Comparison of ENCODE assay signal across 16 cellular contexts in the genomic region with DNA sequence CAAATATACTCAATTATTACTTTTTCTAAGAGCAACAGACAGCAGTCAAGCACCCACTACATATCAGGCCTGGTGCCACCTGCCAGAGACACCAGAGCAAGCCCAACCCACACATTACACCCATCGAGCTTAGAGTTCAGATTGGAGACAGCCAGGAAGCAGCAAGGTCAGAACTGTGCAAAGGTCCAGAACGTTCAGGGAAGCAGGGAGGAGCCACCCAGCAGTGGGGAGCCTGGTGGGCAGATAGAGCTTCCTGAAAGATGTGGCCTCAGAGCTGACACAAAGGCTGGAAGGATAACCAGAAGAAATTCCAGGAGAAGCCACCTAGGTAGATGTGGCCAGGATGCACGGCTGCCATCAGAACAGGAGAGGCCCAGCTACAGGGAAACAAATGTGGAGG.
A peak's percentile ranks its signal among the peaks of the same experiment; 100 is the strongest.
DNase-seq lines count a peak whose midpoint lies in the region; ATAC-seq and TF ChIP-seq lines count a peak whose summit lies in the region.
"Had no signal": no experiment of that assay in that cellular context is flagged by ENCODE, and none has a peak within 500 bp of the region (broad histone marks: within the 10 kb centered on the region; RNA-seq: fewer than 3 reads in every experiment).

No MANE protein-coding gene starts in this region.

- DNase-seq in activated CD4-positive, alpha-beta T cell treated with anti-CD3 and anti-CD28 coated beads for 36 hours = no peak
- no peak for DNase-seq in activated CD4-positive, alpha-beta T cell treated with anti-CD3 and anti-CD28 coated beads, Interleukin-2, amount 50 U/mL, for 1 hour
- DNase-seq in mesenteric fat pad (ENCODE audit: low spot score) = peak; percentile 47
- DNase-seq in type B pancreatic cell (ENCODE audit: extremely low spot score, unreplicated experiment) = peak; percentile 32
- no peak for DNase-seq in activated naive CD4-positive, alpha-beta T cell treated with anti-CD3 and anti-CD28 coated beads for 36 hours
- DNase-seq: DMS53, HFFc6, MV-4-11, NCI-H1436 treated with DMSO at 0.1 percent for 48 hours, NCI-H2081, NCI-H526, PC-3 had no signal

- intact Hi-C loops in activated CD4-positive, alpha-beta T cell treated with anti-CD3 and anti-CD28 coated beads for 36 hours (cut with DNase I, micrococcal nuclease) = no loop called here
- intact Hi-C loops in activated naive CD4-positive, alpha-beta T cell treated with anti-CD3 and anti-CD28 coated beads for 36 hours (cut with micrococcal nuclease) = no loop called here

- H3K27ac Mint-ChIP-seq in activated CD4-positive, alpha-beta T cell treated with anti-CD3 and anti-CD28 coated beads for 36 hours = peak overlapping the region; percentile 15
- H3K27ac Mint-ChIP-seq in brain = peak overlapping the region in 4 of 5 experiments; percentile 5 to 94 (median 30)
- no peak overlapping the region for H3K27ac Mint-ChIP-seq in type B pancreatic cell
- no peak overlapping the region for H3K27ac Mint-ChIP-seq in activated naive CD4-positive, alpha-beta T cell treated with anti-CD3 and anti-CD28 coated beads for 36 hours
- H3K27ac Mint-ChIP-seq: HFFc6 had no signal

- no peak for ATAC-seq in activated CD4-positive, alpha-beta T cell treated with anti-CD3 and anti-CD28 coated beads for 36 hours
- ATAC-seq in GM21825 (IDR thresholded peaks at IDR 0.05; ENCODE audit: unreplicated experiment) = no peak
- no peak for ATAC-seq in GM18520 (IDR thresholded peaks at IDR 0.05; ENCODE audit: unreplicated experiment)
- ATAC-seq: GM12878, PC-3 had no signal

- POLR2A ChIA-PET in activated CD4-positive, alpha-beta T cell treated with anti-CD3 and anti-CD28 coated beads for 36 hours (lab: Charles Lee) = no interaction called here

- no peak overlapping the region for H3K4me3 Mint-ChIP-seq in activated CD4-positive, alpha-beta T cell treated with anti-CD3 and anti-CD28 coated beads for 36 hours
- H3K4me3 Mint-ChIP-seq in brain = no peak overlapping the region
- no peak overlapping the region for H3K4me3 Mint-ChIP-seq in type B pancreatic cell
- H3K4me3 Mint-ChIP-seq in activated naive CD4-positive, alpha-beta T cell treated with anti-CD3 and anti-CD28 coated beads for 36 hours = no peak overlapping the region
- H3K4me3 Mint-ChIP-seq: HFFc6 had no signal

- peaks cover 20% of the 10 kb centered on the region for H3K4me1 Mint-ChIP-seq in activated CD4-positive, alpha-beta T cell treated with anti-CD3 and anti-CD28 coated beads for 36 hours
- H3K4me1 Mint-ChIP-seq in brain (peaks cover 48% of the 10 kb centered on the region), type B pancreatic cell (ENCODE audit: unreplicated experiment) (peaks cover 18% of the 10 kb centered on the region)
- H3K4me1 Mint-ChIP-seq in activated naive CD4-positive, alpha-beta T cell treated with anti-CD3 and anti-CD28 coated beads for 36 hours (ENCODE audit: low read depth) = peaks cover 16% of the 10 kb centered on the region

- H3K36me3 Mint-ChIP-seq in activated CD4-positive, alpha-beta T cell treated with anti-CD3 and anti-CD28 coated beads for 36 hours (ENCODE audit: low read depth) = peaks cover 1% of the 10 kb centered on the region
- H3K36me3 Mint-ChIP-seq in brain (peaks cover 4% of the 10 kb centered on the region), type B pancreatic cell (no peaks in the 10 kb centered on the region)
- peaks cover 1% of the 10 kb centered on the region for H3K36me3 Mint-ChIP-seq in activated naive CD4-positive, alpha-beta T cell treated with anti-CD3 and anti-CD28 coated beads for 36 hours (ENCODE audit: low read depth)

- peaks cover 22% of the 10 kb centered on the region for H3K9me3 Mint-ChIP-seq in activated CD4-positive, alpha-beta T cell treated with anti-CD3 and anti-CD28 coated beads for 36 hours (ENCODE audit: low read depth)
- H3K9me3 Mint-ChIP-seq in brain = peaks cover 13 to 28% (median 22%) of the 10 kb centered on the region in 5 experiments
- H3K9me3 Mint-ChIP-seq in type B pancreatic cell = peaks cover 1% of the 10 kb centered on the region
- peaks cover 26% of the 10 kb centered on the region for H3K9me3 Mint-ChIP-seq in activated naive CD4-positive, alpha-beta T cell treated with anti-CD3 and anti-CD28 coated beads for 36 hours
- H3K9me3 Mint-ChIP-seq: HFFc6 had no signal

- TF ChIP-seq CTCF in brain (conservative IDR thresholded peaks at IDR 0.05) (no peak), type B pancreatic cell (conservative IDR thresholded peaks at IDR 0.05) (no peak)

- CTCF ChIA-PET in activated CD4-positive, alpha-beta T cell treated with anti-CD3 and anti-CD28 coated beads for 36 hours (lab: Charles Lee) = interaction anchor here (0.9 to 1.0 kb wide), 2 partner anchors 10 to 302 kb away, joined by 3 read pairs; no protein-coding TSS in a partner anchor
- CTCF ChIA-PET in activated naive CD4-positive, alpha-beta T cell treated with anti-CD3 and anti-CD28 coated beads for 36 hours (lab: Charles Lee) = no interaction called here

- peaks cover 11% of the 10 kb centered on the region for H3K27me3 Mint-ChIP-seq in activated CD4-positive, alpha-beta T cell treated with anti-CD3 and anti-CD28 coated beads for 36 hours
- peaks cover 6% of the 10 kb centered on the region for H3K27me3 Mint-ChIP-seq in brain
- no peaks in the 10 kb centered on the region for H3K27me3 Mint-ChIP-seq in type B pancreatic cell
- peaks cover 12% of the 10 kb centered on the region for H3K27me3 Mint-ChIP-seq in activated naive CD4-positive, alpha-beta T cell treated with anti-CD3 and anti-CD28 coated beads for 36 hours (ENCODE audit: low read depth)

Comparison
In these comparisons a context has a peak if more than half of its experiments do, and no peak if none do; other contexts are left out.
1. DNase-seq: peak in mesenteric fat pad (single experiment) and type B pancreatic cell (single experiment); none in activated CD4-positive, alpha-beta T cell treated with anti-CD3 and anti-CD28 coated beads for 36 hours (single experiment), activated CD4-positive, alpha-beta T cell treated with anti-CD3 and anti-CD28 coated beads, Interleukin-2, amount 50 U/mL, for 1 hour (single experiment) and activated naive CD4-positive, alpha-beta T cell treated with anti-CD3 and anti-CD28 coated beads for 36 hours (single experiment).
2. H3K27ac Mint-ChIP-seq: peak in activated CD4-positive, alpha-beta T cell treated with anti-CD3 and anti-CD28 coated beads for 36 hours (single experiment) and brain (4 of 5); none in type B pancreatic cell (single experiment) and activated naive CD4-positive, alpha-beta T cell treated with anti-CD3 and anti-CD28 coated beads for 36 hours (single experiment).